Comparison of ENCODE assay signal across 21 cellular contexts in genomic region chr10:79289801-79290200, GRCh38. TPM values are rescaled to one million over a fixed set of nuclear protein-coding genes. Genes with fewer than 3 reads are reported as not detected.
A peak's percentile ranks its signal among the peaks of the same experiment; 100 is the strongest.
DNase-seq lines count a peak whose midpoint lies in the region; ATAC-seq and TF ChIP-seq lines count a peak whose summit lies in the region.
"Had no signal": no experiment of that assay in that cellular context is flagged by ENCODE, and none has a peak within 500 bp of the region (broad histone marks: within the 10 kb centered on the region; RNA-seq: fewer than 3 reads in every experiment).

No MANE protein-coding gene starts in this region.

- H3K36me3 ChIP-seq in Panc1 (ENCODE audit: control insufficient read depth, insufficient read depth, low read length) (no peaks in the 10 kb centered on the region; the same call in 1 of the 2 replicates), esophagus squamous epithelium (peaks cover 10 to 94% (median 29%) of the 10 kb centered on the region in 3 donors), smooth muscle cell (ENCODE audit: low read depth) (no peaks in the 10 kb centered on the region)

- no peaks in the 10 kb centered on the region for H3K4me1 ChIP-seq in Panc1 (ENCODE audit: control insufficient read depth, insufficient read depth, low read length)
- H3K4me1 ChIP-seq in esophagus squamous epithelium: peaks cover 52 to 100% (median 56%) of the 10 kb centered on the region in 3 donors
- H3K4me1 ChIP-seq in smooth muscle cell (ENCODE audit: low read depth): peaks cover 2% of the 10 kb centered on the region

- H3K4me3 Mint-ChIP-seq in activated CD4-positive, alpha-beta T cell treated with anti-CD3 and anti-CD28 coated beads, Interleukin-2, amount 10 ng/mL, durations not matched to agents 24 days and 14 days: no peak overlapping the region
- no peak overlapping the region for H3K4me3 Mint-ChIP-seq in stimulated activated effector memory CD8-positive, alpha-beta T cell treated with anti-CD3 and anti-CD28 coated beads, Interleukin-12 subunit alpha, Interleukin-12 subunit beta, amount 100 ng/mL, for 72 hours
- H3K4me3 Mint-ChIP-seq: activated T-cell treated with anti-CD3 and anti-CD28 coated beads, Interleukin-2, amount 50 U/mL, for 72 hours; naive thymus-derived CD4-positive, alpha-beta T cell had no signal

- CTCF ChIA-PET in Panc1 (lab: Charles Lee): no interaction called here

- no peak for TF ChIP-seq CTCF in Panc1 (IDR thresholded peaks at IDR 0.05)
- no peak for TF ChIP-seq CTCF in esophagus squamous epithelium (IDR thresholded peaks at IDR 0.05)
- no peak for TF ChIP-seq CTCF in smooth muscle cell (IDR thresholded peaks at IDR 0.05; ENCODE audit: borderline replicate concordance, insufficient read depth, poor library complexity, severe bottlenecking)

- no peaks in the 10 kb centered on the region for H3F3A ChIP-seq in smooth muscle cell (ENCODE audit: low read depth)

- ATAC-seq in Panc1 (peak; percentile 31; the same call in 1 of the 2 replicates), HG02798 (IDR thresholded peaks at IDR 0.05; ENCODE audit: poor library complexity, unreplicated experiment) (no peak), GM21526 (IDR thresholded peaks at IDR 0.05; ENCODE audit: low FRiP score, unreplicated experiment) (no peak)
- ATAC-seq in stimulated activated effector memory CD8-positive, alpha-beta T cell treated with anti-CD3 and anti-CD28 coated beads, Interleukin-12 subunit alpha, Interleukin-12 subunit beta, amount 100 ng/mL, for 72 hours: no peak
- ATAC-seq: activated T-cell treated with anti-CD3 and anti-CD28 coated beads, Interleukin-2, amount 50 U/mL, for 72 hours; GM12878; heart left ventricle; naive thymus-derived CD4-positive, alpha-beta T cell had no signal

- no peaks in the 10 kb centered on the region for H3K9me3 Mint-ChIP-seq in activated CD4-positive, alpha-beta T cell treated with anti-CD3 and anti-CD28 coated beads, Interleukin-2, amount 10 ng/mL, durations not matched to agents 24 days and 14 days
- H3K9me3 Mint-ChIP-seq in stimulated activated effector memory CD8-positive, alpha-beta T cell treated with anti-CD3 and anti-CD28 coated beads, Interleukin-12 subunit alpha, Interleukin-12 subunit beta, amount 100 ng/mL, for 72 hours: no peaks in the 10 kb centered on the region
- H3K9me3 Mint-ChIP-seq: activated T-cell treated with anti-CD3 and anti-CD28 coated beads, Interleukin-2, amount 50 U/mL, for 72 hours; naive thymus-derived CD4-positive, alpha-beta T cell had no signal

- peaks cover 48% of the 10 kb centered on the region for H3K36me3 Mint-ChIP-seq in activated CD4-positive, alpha-beta T cell treated with anti-CD3 and anti-CD28 coated beads, Interleukin-2, amount 10 ng/mL, durations not matched to agents 24 days and 14 days (ENCODE audit: low read depth)
- peaks cover 88% of the 10 kb centered on the region for H3K36me3 Mint-ChIP-seq in stimulated activated effector memory CD8-positive, alpha-beta T cell treated with anti-CD3 and anti-CD28 coated beads, Interleukin-12 subunit alpha, Interleukin-12 subunit beta, amount 100 ng/mL, for 72 hours

- no peak overlapping the region for H3K9ac ChIP-seq in smooth muscle cell (ENCODE audit: low read depth)

- H3K4me2 ChIP-seq in smooth muscle cell: no peak overlapping the region
- H3K4me2 ChIP-seq: A549 had no signal

- POLR2A ChIA-PET in Panc1 (lab: Charles Lee): no interaction called here

- no TSS peak for BruUV-seq in Panc1 (replicated peaks; lab: Mats Ljungman, UMichigan)

- H4K20me1 ChIP-seq in smooth muscle cell (ENCODE audit: low read depth): peaks cover 84% of the 10 kb centered on the region

- intact Hi-C loops in activated CD4-positive, alpha-beta T cell treated with anti-CD3 and anti-CD28 coated beads, Interleukin-2, amount 10 ng/mL, durations not matched to agents 24 days and 14 days (cut with micrococcal nuclease): loop anchor here (5.0 kb wide), 1 partner anchor 152 kb away; no protein-coding TSS in a partner anchor
- intact Hi-C loops in Panc1 (cut with micrococcal nuclease; ENCODE audit: unreplicated experiment) (no loop called here), esophagus squamous epithelium (cut with DNase I) (no loop called here)

- H3K27ac Mint-ChIP-seq in activated CD4-positive, alpha-beta T cell treated with anti-CD3 and anti-CD28 coated beads, Interleukin-2, amount 10 ng/mL, durations not matched to agents 24 days and 14 days: peak overlapping the region; percentile 34
- peak overlapping the region; percentile 83 for H3K27ac Mint-ChIP-seq in stimulated activated effector memory CD8-positive, alpha-beta T cell treated with anti-CD3 and anti-CD28 coated beads, Interleukin-12 subunit alpha, Interleukin-12 subunit beta, amount 100 ng/mL, for 72 hours
- H3K27ac Mint-ChIP-seq: activated T-cell treated with anti-CD3 and anti-CD28 coated beads, Interleukin-2, amount 50 U/mL, for 72 hours had no signal

- H3K4me3 ChIP-seq in Panc1 (ENCODE audit: low read depth in 2 of 2, low read length in 2 of 2) (no peak overlapping the region), esophagus squamous epithelium (no peak overlapping the region), smooth muscle cell (no peak overlapping the region)
- H3K4me3 ChIP-seq: A549, breast epithelium, GM12878, heart left ventricle, lung, MG63 had no signal

- no peak for DNase-seq in activated CD4-positive, alpha-beta T cell treated with anti-CD3 and anti-CD28 coated beads, Interleukin-2, amount 10 ng/mL, durations not matched to agents 24 days and 14 days
- no peak for DNase-seq in activated CD4-positive, alpha-beta T cell treated with anti-CD3 and anti-CD28 coated beads, Interleukin-2, amount 50 U/mL, for 48 hours
- DNase-seq in Panc1 (ENCODE audit: low read depth, low spot score): no peak
- DNase-seq in esophagus squamous epithelium (lab: John Stamatoyannopoulos, UW): no peak
- DNase-seq in stimulated activated effector memory CD8-positive, alpha-beta T cell treated with anti-CD3 and anti-CD28 coated beads, Interleukin-12 subunit alpha, Interleukin-12 subunit beta, amount 100 ng/mL, for 72 hours (ENCODE audit: low spot score in 2 of 2): no peak
- DNase-seq in smooth muscle cell (lab: John Stamatoyannopoulos, UW; ENCODE audit: unreplicated experiment): no peak
- DNase-seq: activated CD4-positive, alpha-beta T cell treated with anti-CD3 and anti-CD28 coated beads, Interleukin-2, amount 50 U/mL, for 4 hours; activated T-cell treated with anti-CD3 and anti-CD28 coated beads, Interleukin-2, amount 50 U/mL, for 72 hours; GF-D8; heart left ventricle; MG63; naive thymus-derived CD4-positive, alpha-beta T cell; RPMI8226; stimulated activated CD4-positive, alpha-beta T cell treated with anti-CD3 and anti-CD28 coated beads, Interleukin-4, amount 100 ng/mL, for 1 hour had no signal

- in situ Hi-C loops in Panc1 (cut with HindIII; ENCODE audit: low pct_unique_long_range_greater_than_20kb, low sequenced_read_pairs): no loop called here

- H3K27ac ChIP-seq in Panc1 (ENCODE audit: low read length): no peak overlapping the region
- peak overlapping the region; percentile 21 to 79 (median 66) for H3K27ac ChIP-seq in esophagus squamous epithelium
- H3K27ac ChIP-seq in smooth muscle cell (ENCODE audit: low read depth): no peak overlapping the region
- H3K27ac ChIP-seq: A549, C4-2B had no signal

- H2AFZ ChIP-seq in smooth muscle cell (ENCODE audit: low read depth): no peak overlapping the region

- peaks cover 3% of the 10 kb centered on the region for H3K79me2 ChIP-seq in smooth muscle cell (ENCODE audit: low read depth)

- TF ChIP-seq POLR2A in esophagus squamous epithelium (IDR thresholded peaks at IDR 0.05): no peak

- 45 to 90% methylated on average over 2 of the region's 6 CpGs for WGBS in esophagus squamous epithelium, 2 donors
- 91% methylated on average over 6 of the region's 6 CpGs for WGBS in smooth muscle cell (ENCODE audit: low lambda C conversion rate)

- no peaks in the 10 kb centered on the region for H3K27me3 Mint-ChIP-seq in activated CD4-positive, alpha-beta T cell treated with anti-CD3 and anti-CD28 coated beads, Interleukin-2, amount 10 ng/mL, durations not matched to agents 24 days and 14 days
- H3K27me3 Mint-ChIP-seq: naive thymus-derived CD4-positive, alpha-beta T cell had no signal

- no peaks in the 10 kb centered on the region for H3K9me3 ChIP-seq in Panc1 (ENCODE audit: control insufficient read depth, insufficient read depth, low read depth, low read length)
- no peaks in the 10 kb centered on the region for H3K9me3 ChIP-seq in esophagus squamous epithelium
- no peaks in the 10 kb centered on the region for H3K9me3 ChIP-seq in smooth muscle cell (replicated peaks; ENCODE audit: low read depth)
- H3K9me3 ChIP-seq: A549, breast epithelium, heart left ventricle, MG63 had no signal

- H3K4me1 Mint-ChIP-seq in activated CD4-positive, alpha-beta T cell treated with anti-CD3 and anti-CD28 coated beads, Interleukin-2, amount 10 ng/mL, durations not matched to agents 24 days and 14 days: peaks cover 56% of the 10 kb centered on the region
- peaks cover 89% of the 10 kb centered on the region for H3K4me1 Mint-ChIP-seq in stimulated activated effector memory CD8-positive, alpha-beta T cell treated with anti-CD3 and anti-CD28 coated beads, Interleukin-12 subunit alpha, Interleukin-12 subunit beta, amount 100 ng/mL, for 72 hours

- no peaks in the 10 kb centered on the region for H3K27me3 ChIP-seq in Panc1 (ENCODE audit: control insufficient read depth, insufficient read depth, low read length)
- H3K27me3 ChIP-seq in esophagus squamous epithelium: no peaks in the 10 kb centered on the region
- H3K27me3 ChIP-seq in smooth muscle cell (ENCODE audit: low read depth): no peaks in the 10 kb centered on the region
- H3K27me3 ChIP-seq: breast epithelium, heart left ventricle, MG63 had no signal

RNA-seq across cellular contexts. Expression of gene PPIF, which starts 57.5 kb away (rescaled TPM):
- 157 and 161 TPM in 2 replicates for total RNA-seq in activated CD4-positive, alpha-beta T cell treated with anti-CD3 and anti-CD28 coated beads, Interleukin-2, amount 10 ng/mL, durations not matched to agents 24 days and 14 days
- 59.0 TPM for total RNA-seq in Panc1 (2021; ENCODE audit: unreplicated experiment)
- 60.3 TPM for polyA plus RNA-seq in Panc1 (2012; ENCODE audit: insufficient read length)
- total RNA-seq in esophagus squamous epithelium: 100 to 1,000 TPM in 1 of 4 donors, 10 to 100 TPM in 3; 40.2 to 141 (median 56.6) TPM
- total RNA-seq in smooth muscle cell: 24.3 and 28.5 TPM in 2 replicates
- 29.7 and 35.2 TPM in 2 replicates for polyA plus RNA-seq in smooth muscle cell

Comparison
In these comparisons a context has a peak if more than half of its experiments do, and no peak if none do; other contexts are left out.
1. H3K27ac ChIP-seq: peak in esophagus squamous epithelium (4 of 4); none in Panc1 (single experiment) and smooth muscle cell (single experiment).